In the genomic region with DNA sequence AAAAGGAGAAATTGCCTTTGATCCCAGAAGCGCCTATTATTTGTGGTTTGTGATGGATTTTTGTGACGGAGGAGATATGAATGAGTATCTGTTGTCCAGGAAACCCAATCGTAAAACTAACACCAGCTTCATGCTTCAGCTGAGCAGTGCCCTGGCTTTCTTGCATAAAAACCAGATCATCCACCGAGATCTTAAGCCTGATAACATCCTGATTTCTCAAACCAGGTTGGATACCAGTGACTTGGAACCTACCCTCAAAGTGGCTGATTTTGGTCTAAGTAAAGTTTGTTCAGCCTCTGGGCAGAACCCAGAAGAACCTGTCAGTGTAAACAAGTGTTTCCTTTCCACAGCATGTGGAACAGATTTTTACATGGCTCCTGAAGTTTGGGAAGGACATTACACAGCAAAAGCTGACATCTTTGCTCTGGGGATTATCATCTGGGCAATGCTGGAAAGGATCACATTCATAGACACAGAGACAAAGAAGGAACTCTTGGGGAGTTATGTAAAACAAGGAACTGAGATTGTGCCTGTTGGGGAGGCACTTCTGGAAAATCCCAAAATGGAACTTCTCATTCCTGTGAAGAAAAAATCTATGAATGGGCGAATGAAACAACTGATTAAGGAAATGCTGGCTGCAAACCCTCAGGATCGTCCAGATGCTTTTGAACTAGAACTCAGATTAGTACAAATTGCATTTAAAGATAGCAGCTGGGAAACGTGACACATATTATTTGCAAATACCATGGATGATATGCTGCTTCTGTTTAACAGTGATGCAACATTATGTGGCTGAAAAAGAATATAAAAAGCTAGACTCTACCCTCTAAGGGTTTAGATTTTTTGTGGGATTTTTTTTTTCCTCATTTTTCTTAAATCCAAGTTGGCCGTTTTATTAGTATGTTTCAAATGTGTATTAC, we compare ENCODE assay signal across 1 cellular context.
TF ChIP-seq lines count a peak whose summit lies in the region.

No MANE protein-coding gene starts in this region.

TF ChIP-seq in K562, 482 proteins besides CTCF, POLR2A, EP300 and RAD21 (continued from another document and continues in another):
- TF ChIP-seq, protein P1, sequence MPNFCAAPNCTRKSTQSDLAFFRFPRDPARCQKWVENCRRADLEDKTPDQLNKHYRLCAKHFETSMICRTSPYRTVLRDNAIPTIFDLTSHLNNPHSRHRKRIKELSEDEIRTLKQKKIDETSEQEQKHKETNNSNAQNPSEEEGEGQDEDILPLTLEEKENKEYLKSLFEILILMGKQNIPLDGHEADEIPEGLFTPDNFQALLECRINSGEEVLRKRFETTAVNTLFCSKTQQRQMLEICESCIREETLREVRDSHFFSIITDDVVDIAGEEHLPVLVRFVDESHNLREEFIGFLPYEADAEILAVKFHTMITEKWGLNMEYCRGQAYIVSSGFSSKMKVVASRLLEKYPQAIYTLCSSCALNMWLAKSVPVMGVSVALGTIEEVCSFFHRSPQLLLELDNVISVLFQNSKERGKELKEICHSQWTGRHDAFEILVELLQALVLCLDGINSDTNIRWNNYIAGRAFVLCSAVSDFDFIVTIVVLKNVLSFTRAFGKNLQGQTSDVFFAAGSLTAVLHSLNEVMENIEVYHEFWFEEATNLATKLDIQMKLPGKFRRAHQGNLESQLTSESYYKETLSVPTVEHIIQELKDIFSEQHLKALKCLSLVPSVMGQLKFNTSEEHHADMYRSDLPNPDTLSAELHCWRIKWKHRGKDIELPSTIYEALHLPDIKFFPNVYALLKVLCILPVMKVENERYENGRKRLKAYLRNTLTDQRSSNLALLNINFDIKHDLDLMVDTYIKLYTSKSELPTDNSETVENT (CRISPR knock-in tag; IDR thresholded peaks at IDR 0.05), result no peak
- TF ChIP-seq, protein P2, sequence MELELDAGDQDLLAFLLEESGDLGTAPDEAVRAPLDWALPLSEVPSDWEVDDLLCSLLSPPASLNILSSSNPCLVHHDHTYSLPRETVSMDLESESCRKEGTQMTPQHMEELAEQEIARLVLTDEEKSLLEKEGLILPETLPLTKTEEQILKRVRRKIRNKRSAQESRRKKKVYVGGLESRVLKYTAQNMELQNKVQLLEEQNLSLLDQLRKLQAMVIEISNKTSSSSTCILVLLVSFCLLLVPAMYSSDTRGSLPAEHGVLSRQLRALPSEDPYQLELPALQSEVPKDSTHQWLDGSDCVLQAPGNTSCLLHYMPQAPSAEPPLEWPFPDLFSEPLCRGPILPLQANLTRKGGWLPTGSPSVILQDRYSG (tag; conservative IDR thresholded peaks at IDR 0.05; ENCODE audit: low read depth), result peak; percentile 68
- TF ChIP-seq HNRNPL (IDR thresholded peaks at IDR 0.05; ENCODE audit: low read depth, low read length) (no peak), ZNF57 (CRISPR knock-in tag; IDR thresholded peaks at IDR 0.05) (no peak), ZNF780A (CRISPR knock-in tag; IDR thresholded peaks at IDR 0.05) (no peak), SAFB2 (IDR thresholded peaks at IDR 0.05; ENCODE audit: borderline replicate concordance, low read depth, low read length, severe bottlenecking) (no peak), RBM17 (IDR thresholded peaks at IDR 0.05; ENCODE audit: borderline replicate concordance, low read depth, low read length) (no peak), MTA3 (IDR thresholded peaks at IDR 0.05; ENCODE audit: borderline replicate concordance) (peak; percentile 45; the same call in 1 of the 2 replicates), ZNF384 (IDR thresholded peaks at IDR 0.05; ENCODE audit: low read depth, low read length) (no peak), FOXA3 (CRISPR knock-in tag; conservative IDR thresholded peaks at IDR 0.05 in 1 of 2, IDR thresholded peaks at IDR 0.05 in 1 of 2) (peak in 1 of 2 experiments; percentile 64; a peak in 1 of 4 replicates), RHOXF2B (CRISPR knock-in tag; conservative IDR thresholded peaks at IDR 0.05) (no peak), SRSF9 (IDR thresholded peaks at IDR 0.05; ENCODE audit: borderline replicate concordance, low read depth, low read length) (no peak), CBX2 (IDR thresholded peaks at IDR 0.05; ENCODE audit: insufficient read depth, low read length, poor library complexity, severe bottlenecking) (no peak), TAF7 (tag; IDR thresholded peaks at IDR 0.05) (no peak), HIVEP1 (CRISPR knock-in tag; IDR thresholded peaks at IDR 0.05) (no peak), NR2F6 (CRISPR knock-in tag; IDR thresholded peaks at IDR 0.05) (no peak)
- TF ChIP-seq, protein P3, sequence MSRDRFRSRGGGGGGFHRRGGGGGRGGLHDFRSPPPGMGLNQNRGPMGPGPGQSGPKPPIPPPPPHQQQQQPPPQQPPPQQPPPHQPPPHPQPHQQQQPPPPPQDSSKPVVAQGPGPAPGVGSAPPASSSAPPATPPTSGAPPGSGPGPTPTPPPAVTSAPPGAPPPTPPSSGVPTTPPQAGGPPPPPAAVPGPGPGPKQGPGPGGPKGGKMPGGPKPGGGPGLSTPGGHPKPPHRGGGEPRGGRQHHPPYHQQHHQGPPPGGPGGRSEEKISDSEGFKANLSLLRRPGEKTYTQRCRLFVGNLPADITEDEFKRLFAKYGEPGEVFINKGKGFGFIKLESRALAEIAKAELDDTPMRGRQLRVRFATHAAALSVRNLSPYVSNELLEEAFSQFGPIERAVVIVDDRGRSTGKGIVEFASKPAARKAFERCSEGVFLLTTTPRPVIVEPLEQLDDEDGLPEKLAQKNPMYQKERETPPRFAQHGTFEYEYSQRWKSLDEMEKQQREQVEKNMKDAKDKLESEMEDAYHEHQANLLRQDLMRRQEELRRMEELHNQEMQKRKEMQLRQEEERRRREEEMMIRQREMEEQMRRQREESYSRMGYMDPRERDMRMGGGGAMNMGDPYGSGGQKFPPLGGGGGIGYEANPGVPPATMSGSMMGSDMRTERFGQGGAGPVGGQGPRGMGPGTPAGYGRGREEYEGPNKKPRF (IDR thresholded peaks at IDR 0.05; ENCODE audit: low read depth, low read length), result no peak
- TF ChIP-seq, protein P4, sequence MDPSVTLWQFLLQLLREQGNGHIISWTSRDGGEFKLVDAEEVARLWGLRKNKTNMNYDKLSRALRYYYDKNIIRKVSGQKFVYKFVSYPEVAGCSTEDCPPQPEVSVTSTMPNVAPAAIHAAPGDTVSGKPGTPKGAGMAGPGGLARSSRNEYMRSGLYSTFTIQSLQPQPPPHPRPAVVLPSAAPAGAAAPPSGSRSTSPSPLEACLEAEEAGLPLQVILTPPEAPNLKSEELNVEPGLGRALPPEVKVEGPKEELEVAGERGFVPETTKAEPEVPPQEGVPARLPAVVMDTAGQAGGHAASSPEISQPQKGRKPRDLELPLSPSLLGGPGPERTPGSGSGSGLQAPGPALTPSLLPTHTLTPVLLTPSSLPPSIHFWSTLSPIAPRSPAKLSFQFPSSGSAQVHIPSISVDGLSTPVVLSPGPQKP (CRISPR knock-in tag; IDR thresholded peaks at IDR 0.05), result no peak
- TF ChIP-seq, protein P5, sequence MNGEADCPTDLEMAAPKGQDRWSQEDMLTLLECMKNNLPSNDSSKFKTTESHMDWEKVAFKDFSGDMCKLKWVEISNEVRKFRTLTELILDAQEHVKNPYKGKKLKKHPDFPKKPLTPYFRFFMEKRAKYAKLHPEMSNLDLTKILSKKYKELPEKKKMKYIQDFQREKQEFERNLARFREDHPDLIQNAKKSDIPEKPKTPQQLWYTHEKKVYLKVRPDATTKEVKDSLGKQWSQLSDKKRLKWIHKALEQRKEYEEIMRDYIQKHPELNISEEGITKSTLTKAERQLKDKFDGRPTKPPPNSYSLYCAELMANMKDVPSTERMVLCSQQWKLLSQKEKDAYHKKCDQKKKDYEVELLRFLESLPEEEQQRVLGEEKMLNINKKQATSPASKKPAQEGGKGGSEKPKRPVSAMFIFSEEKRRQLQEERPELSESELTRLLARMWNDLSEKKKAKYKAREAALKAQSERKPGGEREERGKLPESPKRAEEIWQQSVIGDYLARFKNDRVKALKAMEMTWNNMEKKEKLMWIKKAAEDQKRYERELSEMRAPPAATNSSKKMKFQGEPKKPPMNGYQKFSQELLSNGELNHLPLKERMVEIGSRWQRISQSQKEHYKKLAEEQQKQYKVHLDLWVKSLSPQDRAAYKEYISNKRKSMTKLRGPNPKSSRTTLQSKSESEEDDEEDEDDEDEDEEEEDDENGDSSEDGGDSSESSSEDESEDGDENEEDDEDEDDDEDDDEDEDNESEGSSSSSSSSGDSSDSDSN (IDR thresholded peaks at IDR 0.05; ENCODE audit: borderline replicate concordance in 1 of 2, low read depth in 2 of 2, low read length in 2 of 2), result no peak
- TF ChIP-seq, protein P6, sequence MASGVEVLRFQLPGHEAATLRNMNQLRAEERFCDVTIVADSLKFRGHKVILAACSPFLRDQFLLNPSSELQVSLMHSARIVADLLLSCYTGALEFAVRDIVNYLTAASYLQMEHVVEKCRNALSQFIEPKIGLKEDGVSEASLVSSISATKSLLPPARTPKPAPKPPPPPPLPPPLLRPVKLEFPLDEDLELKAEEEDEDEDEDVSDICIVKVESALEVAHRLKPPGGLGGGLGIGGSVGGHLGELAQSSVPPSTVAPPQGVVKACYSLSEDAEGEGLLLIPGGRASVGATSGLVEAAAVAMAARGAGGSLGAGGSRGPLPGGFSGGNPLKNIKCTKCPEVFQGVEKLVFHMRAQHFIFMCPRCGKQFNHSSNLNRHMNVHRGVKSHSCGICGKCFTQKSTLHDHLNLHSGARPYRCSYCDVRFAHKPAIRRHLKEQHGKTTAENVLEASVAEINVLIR (CRISPR knock-in tag; IDR thresholded peaks at IDR 0.05), result no peak
- TF ChIP-seq, protein P7, sequence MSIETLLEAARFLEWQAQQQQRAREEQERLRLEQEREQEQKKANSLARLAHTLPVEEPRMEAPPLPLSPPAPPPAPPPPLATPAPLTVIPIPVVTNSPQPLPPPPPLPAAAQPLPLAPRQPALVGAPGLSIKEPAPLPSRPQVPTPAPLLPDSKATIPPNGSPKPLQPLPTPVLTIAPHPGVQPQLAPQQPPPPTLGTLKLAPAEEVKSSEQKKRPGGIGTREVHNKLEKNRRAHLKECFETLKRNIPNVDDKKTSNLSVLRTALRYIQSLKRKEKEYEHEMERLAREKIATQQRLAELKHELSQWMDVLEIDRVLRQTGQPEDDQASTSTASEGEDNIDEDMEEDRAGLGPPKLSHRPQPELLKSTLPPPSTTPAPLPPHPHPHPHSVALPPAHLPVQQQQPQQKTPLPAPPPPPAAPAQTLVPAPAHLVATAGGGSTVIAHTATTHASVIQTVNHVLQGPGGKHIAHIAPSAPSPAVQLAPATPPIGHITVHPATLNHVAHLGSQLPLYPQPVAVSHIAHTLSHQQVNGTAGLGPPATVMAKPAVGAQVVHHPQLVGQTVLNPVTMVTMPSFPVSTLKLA (conservative IDR thresholded peaks at IDR 0.05), result 0 out of 4 replicates have a peak, but pooled peaks have one; percentile 17 to 21
- TF ChIP-seq, protein P8, sequence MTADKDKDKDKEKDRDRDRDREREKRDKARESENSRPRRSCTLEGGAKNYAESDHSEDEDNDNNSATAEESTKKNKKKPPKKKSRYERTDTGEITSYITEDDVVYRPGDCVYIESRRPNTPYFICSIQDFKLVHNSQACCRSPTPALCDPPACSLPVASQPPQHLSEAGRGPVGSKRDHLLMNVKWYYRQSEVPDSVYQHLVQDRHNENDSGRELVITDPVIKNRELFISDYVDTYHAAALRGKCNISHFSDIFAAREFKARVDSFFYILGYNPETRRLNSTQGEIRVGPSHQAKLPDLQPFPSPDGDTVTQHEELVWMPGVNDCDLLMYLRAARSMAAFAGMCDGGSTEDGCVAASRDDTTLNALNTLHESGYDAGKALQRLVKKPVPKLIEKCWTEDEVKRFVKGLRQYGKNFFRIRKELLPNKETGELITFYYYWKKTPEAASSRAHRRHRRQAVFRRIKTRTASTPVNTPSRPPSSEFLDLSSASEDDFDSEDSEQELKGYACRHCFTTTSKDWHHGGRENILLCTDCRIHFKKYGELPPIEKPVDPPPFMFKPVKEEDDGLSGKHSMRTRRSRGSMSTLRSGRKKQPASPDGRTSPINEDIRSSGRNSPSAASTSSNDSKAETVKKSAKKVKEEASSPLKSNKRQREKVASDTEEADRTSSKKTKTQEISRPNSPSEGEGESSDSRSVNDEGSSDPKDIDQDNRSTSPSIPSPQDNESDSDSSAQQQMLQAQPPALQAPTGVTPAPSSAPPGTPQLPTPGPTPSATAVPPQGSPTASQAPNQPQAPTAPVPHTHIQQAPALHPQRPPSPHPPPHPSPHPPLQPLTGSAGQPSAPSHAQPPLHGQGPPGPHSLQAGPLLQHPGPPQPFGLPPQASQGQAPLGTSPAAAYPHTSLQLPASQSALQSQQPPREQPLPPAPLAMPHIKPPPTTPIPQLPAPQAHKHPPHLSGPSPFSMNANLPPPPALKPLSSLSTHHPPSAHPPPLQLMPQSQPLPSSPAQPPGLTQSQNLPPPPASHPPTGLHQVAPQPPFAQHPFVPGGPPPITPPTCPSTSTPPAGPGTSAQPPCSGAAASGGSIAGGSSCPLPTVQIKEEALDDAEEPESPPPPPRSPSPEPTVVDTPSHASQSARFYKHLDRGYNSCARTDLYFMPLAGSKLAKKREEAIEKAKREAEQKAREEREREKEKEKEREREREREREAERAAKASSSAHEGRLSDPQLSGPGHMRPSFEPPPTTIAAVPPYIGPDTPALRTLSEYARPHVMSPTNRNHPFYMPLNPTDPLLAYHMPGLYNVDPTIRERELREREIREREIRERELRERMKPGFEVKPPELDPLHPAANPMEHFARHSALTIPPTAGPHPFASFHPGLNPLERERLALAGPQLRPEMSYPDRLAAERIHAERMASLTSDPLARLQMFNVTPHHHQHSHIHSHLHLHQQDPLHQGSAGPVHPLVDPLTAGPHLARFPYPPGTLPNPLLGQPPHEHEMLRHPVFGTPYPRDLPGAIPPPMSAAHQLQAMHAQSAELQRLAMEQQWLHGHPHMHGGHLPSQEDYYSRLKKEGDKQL (CRISPR knock-in tag; IDR thresholded peaks at IDR 0.05; ENCODE audit: borderline replicate concordance), result peak; percentile 83; the same call in 1 of the 2 replicates
- TF ChIP-seq, protein P9, sequence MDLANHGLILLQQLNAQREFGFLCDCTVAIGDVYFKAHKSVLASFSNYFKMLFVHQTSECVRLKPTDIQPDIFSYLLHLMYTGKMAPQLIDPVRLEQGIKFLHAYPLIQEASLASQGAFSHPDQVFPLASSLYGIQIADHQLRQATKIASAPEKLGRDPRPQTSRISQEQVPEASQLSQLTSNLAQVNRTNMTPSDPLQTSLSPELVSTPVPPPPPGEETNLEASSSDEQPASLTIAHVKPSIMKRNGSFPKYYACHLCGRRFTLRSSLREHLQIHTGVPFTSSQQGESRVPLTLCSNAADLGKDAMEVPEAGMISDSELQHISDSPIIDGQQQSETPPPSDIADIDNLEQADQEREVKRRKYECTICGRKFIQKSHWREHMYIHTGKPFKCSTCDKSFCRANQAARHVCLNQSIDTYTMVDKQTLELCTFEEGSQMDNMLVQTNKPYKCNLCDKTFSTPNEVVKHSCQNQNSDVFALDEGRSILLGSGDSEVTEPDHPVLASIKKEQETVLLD (IDR thresholded peaks at IDR 0.05), result no peak
